ENCODE assay signal across 1 cellular context in the genomic region with DNA sequence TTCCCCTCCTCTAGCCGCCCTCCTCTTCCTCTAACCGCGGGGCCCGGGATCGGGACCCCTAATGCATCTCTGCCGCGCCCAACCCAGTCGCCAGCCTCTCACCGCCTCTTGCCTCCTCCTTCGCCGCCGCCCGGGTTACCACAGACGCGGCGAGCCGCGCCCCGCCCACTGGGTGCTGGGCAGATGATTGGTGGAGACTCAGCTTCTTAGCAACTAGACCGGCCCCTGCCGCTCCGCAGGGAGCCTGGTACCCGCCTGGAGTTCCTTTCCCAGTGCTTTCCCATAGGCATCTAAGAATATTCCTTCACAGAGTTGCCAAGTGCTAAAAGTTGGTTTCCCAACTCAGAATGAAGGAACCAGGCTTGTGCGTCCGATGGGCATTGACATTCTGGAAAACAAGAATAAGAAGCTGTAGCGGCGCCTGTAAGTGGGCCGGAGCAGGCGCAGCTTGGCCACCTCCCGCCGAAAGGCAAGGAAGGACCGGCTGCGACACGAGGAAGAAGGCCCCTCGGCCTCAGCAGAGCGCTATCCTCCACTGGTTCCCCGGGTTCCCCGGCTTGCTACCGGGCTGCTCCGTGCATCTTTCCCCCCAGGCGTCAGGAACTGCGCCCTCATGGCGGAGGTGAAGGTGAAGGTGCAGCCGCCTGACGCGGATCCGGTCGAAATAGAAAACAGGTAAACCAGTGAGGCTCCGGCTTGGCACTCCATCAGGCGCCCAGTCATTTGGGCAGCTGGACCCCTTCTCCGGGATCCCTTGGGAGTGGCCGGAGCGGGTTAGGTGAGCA.
TF ChIP-seq lines count a peak whose summit lies in the region.

TSS of gene DZANK1 (minus strand) at position 137 of the 785 bp plus-strand sequence. CDS start 1,672 bp downstream, outside the sequence.
TSS of gene POLR3F (plus strand) at position 497 of the 785 bp plus-strand sequence. CDS start at position 614, 117 bp downstream.

TF ChIP-seq in HepG2, 621 proteins besides CTCF, POLR2A, EP300 and RAD21 (continued from another document and continues in another):
- TF ChIP-seq POGK (CRISPR knock-in tag; conservative IDR thresholded peaks at IDR 0.05): peak; percentile 91
- TF ChIP-seq CEBPB (IDR thresholded peaks at IDR 0.05; ENCODE audit: borderline replicate concordance, low read depth, low read length): no peak
- TF ChIP-seq, protein P1, sequence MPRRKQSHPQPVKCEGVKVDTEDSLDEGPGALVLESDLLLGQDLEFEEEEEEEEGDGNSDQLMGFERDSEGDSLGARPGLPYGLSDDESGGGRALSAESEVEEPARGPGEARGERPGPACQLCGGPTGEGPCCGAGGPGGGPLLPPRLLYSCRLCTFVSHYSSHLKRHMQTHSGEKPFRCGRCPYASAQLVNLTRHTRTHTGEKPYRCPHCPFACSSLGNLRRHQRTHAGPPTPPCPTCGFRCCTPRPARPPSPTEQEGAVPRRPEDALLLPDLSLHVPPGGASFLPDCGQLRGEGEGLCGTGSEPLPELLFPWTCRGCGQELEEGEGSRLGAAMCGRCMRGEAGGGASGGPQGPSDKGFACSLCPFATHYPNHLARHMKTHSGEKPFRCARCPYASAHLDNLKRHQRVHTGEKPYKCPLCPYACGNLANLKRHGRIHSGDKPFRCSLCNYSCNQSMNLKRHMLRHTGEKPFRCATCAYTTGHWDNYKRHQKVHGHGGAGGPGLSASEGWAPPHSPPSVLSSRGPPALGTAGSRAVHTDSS (CRISPR knock-in tag; conservative IDR thresholded peaks at IDR 0.05): 0 out of 2 replicates have a peak, but pooled peaks have one; percentile 52
- TF ChIP-seq ZNF713 (CRISPR knock-in tag; IDR thresholded peaks at IDR 0.05): no peak; the same call in 1 of the 2 replicates
- peak; percentile 100 for TF ChIP-seq KAT8 (CRISPR knock-in tag; IDR thresholded peaks at IDR 0.05)
- TF ChIP-seq, protein P2, sequence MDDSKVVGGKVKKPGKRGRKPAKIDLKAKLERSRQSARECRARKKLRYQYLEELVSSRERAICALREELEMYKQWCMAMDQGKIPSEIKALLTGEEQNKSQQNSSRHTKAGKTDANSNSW (CRISPR knock-in tag; IDR thresholded peaks at IDR 0.05; ENCODE audit: borderline replicate concordance): no peak
- TF ChIP-seq ZNF549 (CRISPR knock-in tag; IDR thresholded peaks at IDR 0.05): 0 out of 2 replicates have a peak, but pooled peaks have one; percentile 11
- peak; percentile 14 for TF ChIP-seq ZNF230 (CRISPR knock-in tag; IDR thresholded peaks at IDR 0.05)
- TF ChIP-seq ZSCAN9 (CRISPR knock-in tag; IDR thresholded peaks at IDR 0.05; ENCODE audit: borderline replicate concordance): peak; percentile 87; the same call in 1 of the 2 replicates
- 0 out of 2 replicates have a peak, but pooled peaks have one; percentile 55 for TF ChIP-seq ZNF367 (CRISPR knock-in tag; IDR thresholded peaks at IDR 0.05; ENCODE audit: borderline replicate concordance)
- TF ChIP-seq KMT2B (CRISPR knock-in tag; IDR thresholded peaks at IDR 0.05): peak; percentile 99
- peak; percentile 79; the same call in 1 of the 2 replicates for TF ChIP-seq TOE1 (CRISPR knock-in tag; IDR thresholded peaks at IDR 0.05)
- TF ChIP-seq ZNF343 (CRISPR knock-in tag; IDR thresholded peaks at IDR 0.05): no peak
- peak; percentile 54; the same call in 1 of the 2 replicates for TF ChIP-seq ZNF136 (CRISPR knock-in tag; IDR thresholded peaks at IDR 0.05; ENCODE audit: low read depth)
- TF ChIP-seq SRF (IDR thresholded peaks at IDR 0.05; ENCODE audit: low read depth, low read length): peak; percentile 86
- no peak for TF ChIP-seq RAD51 (IDR thresholded peaks at IDR 0.05; ENCODE audit: borderline replicate concordance)
- TF ChIP-seq, protein P3, sequence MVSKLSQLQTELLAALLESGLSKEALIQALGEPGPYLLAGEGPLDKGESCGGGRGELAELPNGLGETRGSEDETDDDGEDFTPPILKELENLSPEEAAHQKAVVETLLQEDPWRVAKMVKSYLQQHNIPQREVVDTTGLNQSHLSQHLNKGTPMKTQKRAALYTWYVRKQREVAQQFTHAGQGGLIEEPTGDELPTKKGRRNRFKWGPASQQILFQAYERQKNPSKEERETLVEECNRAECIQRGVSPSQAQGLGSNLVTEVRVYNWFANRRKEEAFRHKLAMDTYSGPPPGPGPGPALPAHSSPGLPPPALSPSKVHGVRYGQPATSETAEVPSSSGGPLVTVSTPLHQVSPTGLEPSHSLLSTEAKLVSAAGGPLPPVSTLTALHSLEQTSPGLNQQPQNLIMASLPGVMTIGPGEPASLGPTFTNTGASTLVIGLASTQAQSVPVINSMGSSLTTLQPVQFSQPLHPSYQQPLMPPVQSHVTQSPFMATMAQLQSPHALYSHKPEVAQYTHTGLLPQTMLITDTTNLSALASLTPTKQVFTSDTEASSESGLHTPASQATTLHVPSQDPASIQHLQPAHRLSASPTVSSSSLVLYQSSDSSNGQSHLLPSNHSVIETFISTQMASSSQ (IDR thresholded peaks at IDR 0.05; ENCODE audit: low read depth): peak; percentile 27; the same call in 1 of the 2 replicates
- TF ChIP-seq, protein P3 (CRISPR knock-in tag; IDR thresholded peaks at IDR 0.05; ENCODE audit: borderline replicate concordance): peak; percentile 41; the same call in 1 of the 2 replicates
- TF ChIP-seq FOXP4 (CRISPR knock-in tag; IDR thresholded peaks at IDR 0.05): peak; percentile 68
- TF ChIP-seq, protein P4, sequence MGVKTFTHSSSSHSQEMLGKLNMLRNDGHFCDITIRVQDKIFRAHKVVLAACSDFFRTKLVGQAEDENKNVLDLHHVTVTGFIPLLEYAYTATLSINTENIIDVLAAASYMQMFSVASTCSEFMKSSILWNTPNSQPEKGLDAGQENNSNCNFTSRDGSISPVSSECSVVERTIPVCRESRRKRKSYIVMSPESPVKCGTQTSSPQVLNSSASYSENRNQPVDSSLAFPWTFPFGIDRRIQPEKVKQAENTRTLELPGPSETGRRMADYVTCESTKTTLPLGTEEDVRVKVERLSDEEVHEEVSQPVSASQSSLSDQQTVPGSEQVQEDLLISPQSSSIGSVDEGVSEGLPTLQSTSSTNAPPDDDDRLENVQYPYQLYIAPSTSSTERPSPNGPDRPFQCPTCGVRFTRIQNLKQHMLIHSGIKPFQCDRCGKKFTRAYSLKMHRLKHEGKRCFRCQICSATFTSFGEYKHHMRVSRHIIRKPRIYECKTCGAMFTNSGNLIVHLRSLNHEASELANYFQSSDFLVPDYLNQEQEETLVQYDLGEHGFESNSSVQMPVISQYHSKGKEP (CRISPR knock-in tag; IDR thresholded peaks at IDR 0.05): peak; percentile 82
- TF ChIP-seq ADNP (CRISPR knock-in tag; IDR thresholded peaks at IDR 0.05): no peak
- TF ChIP-seq, protein P5, sequence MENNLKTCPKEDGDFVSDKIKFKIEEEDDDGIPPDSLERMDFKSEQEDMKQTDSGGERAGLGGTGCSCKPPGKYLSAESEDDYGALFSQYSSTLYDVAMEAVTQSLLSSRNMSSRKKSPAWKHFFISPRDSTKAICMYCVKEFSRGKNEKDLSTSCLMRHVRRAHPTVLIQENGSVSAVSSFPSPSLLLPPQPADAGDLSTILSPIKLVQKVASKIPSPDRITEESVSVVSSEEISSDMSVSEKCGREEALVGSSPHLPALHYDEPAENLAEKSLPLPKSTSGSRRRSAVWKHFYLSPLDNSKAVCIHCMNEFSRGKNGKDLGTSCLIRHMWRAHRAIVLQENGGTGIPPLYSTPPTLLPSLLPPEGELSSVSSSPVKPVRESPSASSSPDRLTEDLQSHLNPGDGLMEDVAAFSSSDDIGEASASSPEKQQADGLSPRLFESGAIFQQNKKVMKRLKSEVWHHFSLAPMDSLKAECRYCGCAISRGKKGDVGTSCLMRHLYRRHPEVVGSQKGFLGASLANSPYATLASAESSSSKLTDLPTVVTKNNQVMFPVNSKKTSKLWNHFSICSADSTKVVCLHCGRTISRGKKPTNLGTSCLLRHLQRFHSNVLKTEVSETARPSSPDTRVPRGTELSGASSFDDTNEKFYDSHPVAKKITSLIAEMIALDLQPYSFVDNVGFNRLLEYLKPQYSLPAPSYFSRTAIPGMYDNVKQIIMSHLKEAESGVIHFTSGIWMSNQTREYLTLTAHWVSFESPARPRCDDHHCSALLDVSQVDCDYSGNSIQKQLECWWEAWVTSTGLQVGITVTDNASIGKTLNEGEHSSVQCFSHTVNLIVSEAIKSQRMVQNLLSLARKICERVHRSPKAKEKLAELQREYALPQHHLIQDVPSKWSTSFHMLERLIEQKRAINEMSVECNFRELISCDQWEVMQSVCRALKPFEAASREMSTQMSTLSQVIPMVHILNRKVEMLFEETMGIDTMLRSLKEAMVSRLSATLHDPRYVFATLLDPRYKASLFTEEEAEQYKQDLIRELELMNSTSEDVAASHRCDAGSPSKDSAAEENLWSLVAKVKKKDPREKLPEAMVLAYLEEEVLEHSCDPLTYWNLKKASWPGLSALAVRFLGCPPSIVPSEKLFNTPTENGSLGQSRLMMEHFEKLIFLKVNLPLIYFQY (CRISPR knock-in tag; IDR thresholded peaks at IDR 0.05; ENCODE audit: borderline replicate concordance): peak; percentile 60
- TF ChIP-seq ZNF484 (CRISPR knock-in tag; IDR thresholded peaks at IDR 0.05; ENCODE audit: borderline replicate concordance, low read depth): no peak
- peak; percentile 78; the same call in 1 of the 2 replicates for TF ChIP-seq ISX (CRISPR knock-in tag; conservative IDR thresholded peaks at IDR 0.05)
- peak; percentile 69 for TF ChIP-seq FOXA3 (CRISPR knock-in tag; IDR thresholded peaks at IDR 0.05)
- no peak for TF ChIP-seq TBX3 (IDR thresholded peaks at IDR 0.05; ENCODE audit: borderline replicate concordance)
- TF ChIP-seq ZNF263 (CRISPR knock-in tag; IDR thresholded peaks at IDR 0.05): peak; percentile 45; the same call in 1 of the 2 replicates
- no peak; the same call in 1 of the 2 replicates for TF ChIP-seq ZNF776 (CRISPR knock-in tag; IDR thresholded peaks at IDR 0.05)
- no peak; the same call in 1 of the 2 replicates for TF ChIP-seq ZNF431 (CRISPR knock-in tag; IDR thresholded peaks at IDR 0.05; ENCODE audit: borderline replicate concordance, low read depth)
- peak; percentile 98 for TF ChIP-seq SAP130 (CRISPR knock-in tag; IDR thresholded peaks at IDR 0.05; ENCODE audit: low read depth)
- TF ChIP-seq KDM5A (IDR thresholded peaks at IDR 0.05; ENCODE audit: borderline replicate concordance, low read length): peak; percentile 100
- TF ChIP-seq JUNB (CRISPR knock-in tag; IDR thresholded peaks at IDR 0.05; ENCODE audit: borderline replicate concordance): no peak
- TF ChIP-seq, protein P6, sequence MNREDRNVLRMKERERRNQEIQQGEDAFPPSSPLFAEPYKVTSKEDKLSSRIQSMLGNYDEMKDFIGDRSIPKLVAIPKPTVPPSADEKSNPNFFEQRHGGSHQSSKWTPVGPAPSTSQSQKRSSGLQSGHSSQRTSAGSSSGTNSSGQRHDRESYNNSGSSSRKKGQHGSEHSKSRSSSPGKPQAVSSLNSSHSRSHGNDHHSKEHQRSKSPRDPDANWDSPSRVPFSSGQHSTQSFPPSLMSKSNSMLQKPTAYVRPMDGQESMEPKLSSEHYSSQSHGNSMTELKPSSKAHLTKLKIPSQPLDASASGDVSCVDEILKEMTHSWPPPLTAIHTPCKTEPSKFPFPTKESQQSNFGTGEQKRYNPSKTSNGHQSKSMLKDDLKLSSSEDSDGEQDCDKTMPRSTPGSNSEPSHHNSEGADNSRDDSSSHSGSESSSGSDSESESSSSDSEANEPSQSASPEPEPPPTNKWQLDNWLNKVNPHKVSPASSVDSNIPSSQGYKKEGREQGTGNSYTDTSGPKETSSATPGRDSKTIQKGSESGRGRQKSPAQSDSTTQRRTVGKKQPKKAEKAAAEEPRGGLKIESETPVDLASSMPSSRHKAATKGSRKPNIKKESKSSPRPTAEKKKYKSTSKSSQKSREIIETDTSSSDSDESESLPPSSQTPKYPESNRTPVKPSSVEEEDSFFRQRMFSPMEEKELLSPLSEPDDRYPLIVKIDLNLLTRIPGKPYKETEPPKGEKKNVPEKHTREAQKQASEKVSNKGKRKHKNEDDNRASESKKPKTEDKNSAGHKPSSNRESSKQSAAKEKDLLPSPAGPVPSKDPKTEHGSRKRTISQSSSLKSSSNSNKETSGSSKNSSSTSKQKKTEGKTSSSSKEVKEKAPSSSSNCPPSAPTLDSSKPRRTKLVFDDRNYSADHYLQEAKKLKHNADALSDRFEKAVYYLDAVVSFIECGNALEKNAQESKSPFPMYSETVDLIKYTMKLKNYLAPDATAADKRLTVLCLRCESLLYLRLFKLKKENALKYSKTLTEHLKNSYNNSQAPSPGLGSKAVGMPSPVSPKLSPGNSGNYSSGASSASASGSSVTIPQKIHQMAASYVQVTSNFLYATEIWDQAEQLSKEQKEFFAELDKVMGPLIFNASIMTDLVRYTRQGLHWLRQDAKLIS (CRISPR knock-in tag; IDR thresholded peaks at IDR 0.05): no peak
- peak; percentile 71 for TF ChIP-seq SALL1 (CRISPR knock-in tag; IDR thresholded peaks at IDR 0.05)
- TF ChIP-seq NFE2 (CRISPR knock-in tag; IDR thresholded peaks at IDR 0.05): peak; percentile 18; the same call in 1 of the 2 replicates
